Comparison of ENCODE assay signal across 8 cellular contexts in the genomic region with DNA sequence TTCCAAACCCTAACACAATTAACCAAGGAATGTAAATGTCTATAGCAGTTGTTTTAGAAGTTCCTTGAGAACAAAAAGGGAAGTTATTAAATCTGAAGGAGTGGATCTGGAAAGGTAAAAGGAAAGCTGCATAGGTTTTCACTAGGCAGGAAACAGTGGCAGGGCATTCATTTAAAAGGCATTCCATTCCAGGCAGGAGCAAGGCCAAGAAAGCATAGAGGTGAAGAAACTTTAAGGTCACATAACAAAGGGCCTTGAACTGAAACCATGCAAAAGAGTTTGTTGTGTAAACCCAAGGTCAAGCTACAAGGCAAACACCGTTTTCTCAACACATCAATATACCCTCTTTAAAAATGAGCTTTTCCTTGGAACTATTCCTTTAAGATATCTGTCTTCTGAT. TPM values are rescaled to one million over a fixed set of nuclear protein-coding genes. Genes with fewer than 3 reads are reported as not detected.
A peak's percentile ranks its signal among the peaks of the same experiment; 100 is the strongest.
DNase-seq lines count a peak whose midpoint lies in the region; TF ChIP-seq lines count a peak whose summit lies in the region.

No MANE protein-coding gene starts in this region.

- H3K4me2 ChIP-seq in mammary epithelial cell (ENCODE audit: insufficient read depth, low read depth, low read length) = peak overlapping the region; percentile 80

- dilution Hi-C loops in mammary epithelial cell (cut with HindIII; ENCODE audit: low sequenced_read_pairs) = no loop called here

- H3K4me3 ChIP-seq in HUES64 (ENCODE audit: low read length) (peak overlapping the region; percentile 94), mammary epithelial cell (replicated peaks in 1 of 3; ENCODE audit: insufficient read depth in 1 of 3, low read depth in 2 of 3, low read length in 3 of 3) (peak overlapping the region; percentile 72 to 87 (median 82)), lower leg skin (ENCODE audit: low read depth, poor library complexity, severe bottlenecking) (peak overlapping the region; percentile 43), transverse colon (peak overlapping the region; percentile 58 to 71 (median 58))

- no peak for TF ChIP-seq CTCF in 22Rv1 (IDR thresholded peaks at IDR 0.05)
- TF ChIP-seq CTCF in mammary epithelial cell (conservative IDR thresholded peaks at IDR 0.05 in 1 of 2, IDR thresholded peaks at IDR 0.05 in 1 of 2; ENCODE audit: extremely low read depth in 1 of 2, insufficient read depth in 1 of 2, low read depth in 1 of 2, low read length in 2 of 2) = no peak
- TF ChIP-seq CTCF in lower leg skin (IDR thresholded peaks at IDR 0.05) = no peak
- TF ChIP-seq CTCF in transverse colon (IDR thresholded peaks at IDR 0.05) = no peak

- intact Hi-C loops in mammary epithelial cell (cut with micrococcal nuclease) = loop anchor here (2.0 to 10.0 kb wide), 3 partner anchors 160 to 392 kb away; no protein-coding TSS in a partner anchor
- intact Hi-C loops in lower leg skin (cut with DNase I; ENCODE audit: low total_unique reads) = no loop called here
- intact Hi-C loops in transverse colon (cut with DNase I; ENCODE audit: low total_unique reads) = no loop called here

- no CpG with 5 or more reads among the region's 1 CpG for WGBS in HUES64
- WGBS in mammary epithelial cell (ENCODE audit: low coverage, missing lambda C conversion rate) = 55% methylated on average over 1 of the region's 1 CpG
- WGBS in lower leg skin, 2 donors = 65 to 70% methylated on average over 1 of the region's 1 CpG
- 57 to 60% methylated on average over 1 of the region's 1 CpG for WGBS in transverse colon (ENCODE audit: low coverage in 1 of 2), 2 donors

- H3K4me1 ChIP-seq in HUES64 (ENCODE audit: insufficient read depth, low read length) (peaks cover 26% of the 10 kb centered on the region), mammary epithelial cell (ENCODE audit: insufficient read depth, low read length) (peaks cover 11% of the 10 kb centered on the region), transverse colon (peaks cover 0 to 18% (median 12%) of the 10 kb centered on the region in 4 donors)

- CTCF ChIA-PET in mammary epithelial cell (lab: Charles Lee; ENCODE audit: low non-redundant PET) = interaction anchor here (0.6 kb wide), 2 partner anchors 13 to 547 kb away, joined by 4 read pairs; no protein-coding TSS in a partner anchor

- H4K20me1 ChIP-seq in mammary epithelial cell (ENCODE audit: insufficient read depth, low read length) = no peaks in the 10 kb centered on the region

- BruUV-seq in mammary epithelial cell (replicated peaks; lab: Mats Ljungman, UMichigan) = no TSS peak

- H3K27ac ChIP-seq in 22Rv1 (peak overlapping the region; percentile 79), HUES64 (ENCODE audit: low read depth, low read length) (peak overlapping the region; percentile 96), mammary epithelial cell (ENCODE audit: insufficient read depth, low read depth, low read length) (peak overlapping the region; percentile 67), transverse colon (peak overlapping the region; percentile 91 to 93 (median 93))

- TF ChIP-seq POLR2A in lower leg skin (IDR thresholded peaks at IDR 0.05) = no peak
- TF ChIP-seq POLR2A in transverse colon (IDR thresholded peaks at IDR 0.05) = no peak

- H2AFZ ChIP-seq in mammary epithelial cell (ENCODE audit: low read depth, low read length) = peak overlapping the region; percentile 95

- DNase-seq in mammary epithelial cell (no peak), lower leg skin (ENCODE audit: low spot score in 2 of 2) (no peak), transverse colon (no peak), middle frontal gyrus (ENCODE audit: extremely low spot score, low spot score) (no peak)
- DNase-seq in stimulated activated CD8-positive, alpha-beta memory T cell treated with anti-CD3 and anti-CD28 coated beads, Interleukin-4, amount 100 ng/mL, for 48 hours = no peak
- DNase-seq in activated CD4-positive, alpha-beta T cell treated with anti-CD3 and anti-CD28 coated beads, Interleukin-2, amount 50 U/mL, for 4 hours = no peak

- no peak for TF ChIP-seq EP300 in transverse colon (IDR thresholded peaks at IDR 0.05; ENCODE audit: low read depth)

- no peaks in the 10 kb centered on the region for H3K27me3 ChIP-seq in HUES64 (ENCODE audit: insufficient read depth, low read length)
- no peaks in the 10 kb centered on the region for H3K27me3 ChIP-seq in mammary epithelial cell (ENCODE audit: insufficient read depth, low read length)
- no peaks in the 10 kb centered on the region for H3K27me3 ChIP-seq in transverse colon

- H3K9me3 ChIP-seq in HUES64 (ENCODE audit: insufficient read depth, low read depth, low read length) = no peaks in the 10 kb centered on the region
- no peaks in the 10 kb centered on the region for H3K9me3 ChIP-seq in mammary epithelial cell (replicated peaks; ENCODE audit: insufficient read depth, low read length)
- H3K9me3 ChIP-seq in transverse colon = no peaks in the 10 kb centered on the region

- H3K36me3 ChIP-seq in HUES64 (ENCODE audit: insufficient read depth, low read length) = peaks cover 8% of the 10 kb centered on the region
- no peaks in the 10 kb centered on the region for H3K36me3 ChIP-seq in mammary epithelial cell (ENCODE audit: insufficient read depth, low read length)
- H3K36me3 ChIP-seq in transverse colon = no peaks in the 10 kb centered on the region

- in situ Hi-C loops in mammary epithelial cell (cut with MboI; ENCODE audit: low sequenced_read_pairs in 2 of 2) (no loop called here), transverse colon (cut with MboI; ENCODE audit: low pct_ligation_motif_present in 1 of 4, low pct_unique_long_range_greater_than_20kb in 1 of 4, low sequenced_read_pairs in 3 of 4) (loop anchor here in 1 of 4 donors (25.0 kb wide), 1 partner anchor 223 kb away; the partner anchor contains the start of gene TDRD3)

- H3K79me2 ChIP-seq in mammary epithelial cell (ENCODE audit: insufficient read depth, low read length) = peaks cover 52% of the 10 kb centered on the region

- H3K9ac ChIP-seq in HUES64 (ENCODE audit: low read depth, low read length) (peak overlapping the region; percentile 96), mammary epithelial cell (ENCODE audit: insufficient read depth, low read length) (peak overlapping the region; percentile 84)

RNA-seq across cellular contexts. Expression of gene DIAPH3, which starts 0.8 kb away (rescaled TPM):
- polyA plus RNA-seq in HUES64 (2013, experiment 1 of 2) = 19.1 TPM
- polyA plus RNA-seq in HUES64 (2013, experiment 2 of 2) = 19.1 TPM
- total RNA-seq in mammary epithelial cell = 10 to 100 TPM in 1 of 2 donors, 1 to 10 TPM in 1; 8.0 to 25.0 TPM
- 9.7 TPM for polyA plus RNA-seq in mammary epithelial cell
- polyA minus RNA-seq in mammary epithelial cell = 20.5 TPM
- 1 to 10 TPM in 3 of 4 donors, under 1 TPM in 1; 0.27 to 3.9 (median 2.1) TPM for total RNA-seq in lower leg skin
- 1 to 10 TPM in 3 of 4 donors, under 1 TPM in 1; 0.95 to 1.6 (median 1.2) TPM for total RNA-seq in transverse colon

Comparison
In these comparisons a context has a peak if more than half of its experiments do, and no peak if none do; other contexts are left out.
1. H3K4me3 ChIP-seq: peak in every context shown above with its lines; median percentile 94 in HUES64; 82 in mammary epithelial cell; 58 in transverse colon; 43 in lower leg skin.